23 cellular contexts compared by ENCODE assay signal in genomic region chr4:158597879-158598596, GRCh38.
"Had no signal": no experiment of that assay in that cellular context is flagged by ENCODE, and none has a peak within 500 bp of the region (broad histone marks: within the 10 kb centered on the region; RNA-seq: fewer than 3 reads in every experiment).

No MANE protein-coding gene starts in this region.

- H3K36me3 ChIP-seq: colonic mucosa, gastrocnemius medialis, heart right ventricle, left lung, lower lobe of right lung, pancreas, stomach, thoracic aorta, transverse colon had no signal

- H3K27me3 Mint-ChIP-seq: progenitor cell of endocrine pancreas had no signal

- H3K9me3 ChIP-seq: colonic mucosa, gastrocnemius medialis, heart right ventricle, left lung, lower lobe of right lung, pancreas, stomach, thoracic aorta, transverse colon had no signal

- H3K27ac Mint-ChIP-seq: natural killer cell treated with Interleukin-12 subunit alpha and Interleukin-12 subunit beta and Interleukin-15 and Interleukin-18, amount 100 ng/mL, for 72 hours; progenitor cell of endocrine pancreas had no signal

- ATAC-seq: gastrocnemius medialis; heart right ventricle; left lung; lower lobe of right lung; natural killer cell treated with Interleukin-12 subunit alpha and Interleukin-12 subunit beta and Interleukin-15 and Interleukin-18, amount 100 ng/mL, for 72 hours; pancreas; right cardiac atrium had no signal

- H3K9me3 Mint-ChIP-seq: natural killer cell treated with Interleukin-12 subunit alpha and Interleukin-12 subunit beta and Interleukin-15 and Interleukin-18, amount 100 ng/mL, for 72 hours had no signal

- DNase-seq: colonic mucosa; dermis blood vessel endothelial cell; erythroblast; gastrocnemius medialis; heart right ventricle; hypothalamus; kidney glomerular epithelial cell; left lung; lower lobe of right lung; mesenchymal stem cell; midbrain; occipital lobe; pancreas; right cardiac atrium; small intestine; stimulated activated CD4-positive, alpha-beta T cell treated with anti-CD3 and anti-CD28 coated beads, Interleukin-12 subunit alpha, Interleukin-12 subunit beta, amount 100 ng/mL, for 4 hours; stimulated activated naive CD4-positive, alpha-beta T cell; stomach; substantia nigra; transverse colon had no signal

- H3K36me3 Mint-ChIP-seq: natural killer cell treated with Interleukin-12 subunit alpha and Interleukin-12 subunit beta and Interleukin-15 and Interleukin-18, amount 100 ng/mL, for 72 hours had no signal

- H3K27ac ChIP-seq: colonic mucosa, gastrocnemius medialis, heart right ventricle, left lung, lower lobe of right lung, pancreas, stomach, thoracic aorta, transverse colon had no signal

- H3K4me1 ChIP-seq: colonic mucosa, gastrocnemius medialis, heart right ventricle, left lung, lower lobe of right lung, pancreas, stomach, transverse colon had no signal

- H3K4me3 Mint-ChIP-seq: natural killer cell treated with Interleukin-12 subunit alpha and Interleukin-12 subunit beta and Interleukin-15 and Interleukin-18, amount 100 ng/mL, for 72 hours had no signal

- H3K4me3 ChIP-seq: colonic mucosa, gastrocnemius medialis, heart right ventricle, left lung, lower lobe of right lung, pancreas, stomach, thoracic aorta, transverse colon had no signal

- H3K27me3 ChIP-seq: colonic mucosa, gastrocnemius medialis, left lung, pancreas, stomach, transverse colon had no signal
